Comparison of ENCODE assay signal across 34 cellular contexts in genomic region chr3:38840987-38841386, GRCh38. TPM values are rescaled to one million over a fixed set of nuclear protein-coding genes. Genes with fewer than 3 reads are reported as not detected.
DNase-seq lines count a peak whose midpoint lies in the region; ATAC-seq and TF ChIP-seq lines count a peak whose summit lies in the region.
"Had no signal": no experiment of that assay in that cellular context is flagged by ENCODE, and none has a peak within 500 bp of the region (broad histone marks: within the 10 kb centered on the region; RNA-seq: fewer than 3 reads in every experiment).

No MANE protein-coding gene starts in this region.

- H3K9me3 Mint-ChIP-seq in HFFc6: no peaks in the 10 kb centered on the region
- H3K9me3 Mint-ChIP-seq in WTC11: no peaks in the 10 kb centered on the region
- no peaks in the 10 kb centered on the region for H3K9me3 Mint-ChIP-seq in osteocyte (ENCODE audit: unreplicated experiment)
- H3K9me3 Mint-ChIP-seq: activated CD8-positive, alpha-beta T cell treated with anti-CD3 and anti-CD28 coated beads for 36 hours; activated naive CD4-positive, alpha-beta T cell treated with anti-CD3 and anti-CD28 coated beads, Interleukin-2, amount 50 U/mL, for 72 hours; dendritic cell treated with granulocyte-macrophage colony-stimulating factor and Interleukin-4, amounts not matched to agents 40 ng/mL and 50 ng/mL, for 4 days; nephron progenitor cell; stimulated activated effector memory CD8-positive, alpha-beta T cell treated with anti-CD3 and anti-CD28 coated beads, Interleukin-12 subunit alpha, Interleukin-12 subunit beta, amount 100 ng/mL, for 72 hours; type B pancreatic cell had no signal

- peaks cover 0 to 3% (median 0%) of the 10 kb centered on the region in 4 donors for H3K27me3 ChIP-seq in esophagus muscularis mucosa

- no peaks in the 10 kb centered on the region for H3K4me1 ChIP-seq in esophagus muscularis mucosa
- H3K4me1 ChIP-seq: parathyroid adenoma had no signal

- TF ChIP-seq EP300 in esophagus muscularis mucosa (IDR thresholded peaks at IDR 0.05): no peak

- no peak overlapping the region for H3K27ac ChIP-seq in esophagus muscularis mucosa (replicated peaks in 1 of 4)
- H3K27ac ChIP-seq: heart right ventricle, parathyroid adenoma had no signal

- DNase-seq in HFFc6: no peak
- DNase-seq in WTC11 (ENCODE audit: low spot score): no peak
- DNase-seq in esophagus muscularis mucosa (ENCODE audit: extremely low spot score): peak; percentile 60
- no peak for DNase-seq in osteocyte (ENCODE audit: extremely low spot score, unreplicated experiment)
- no peak for DNase-seq in T-helper 17 cell
- no peak for DNase-seq in activated CD4-positive, alpha-beta T cell treated with anti-CD3 and anti-CD28 coated beads, Interleukin-2, amount 50 U/mL, for 48 hours
- no peak for DNase-seq in NCI-H524 treated with DMSO at 0.1 percent for 48 hours (lab: John Stamatoyannopoulos, UW)
- DNase-seq: activated CD8-positive, alpha-beta T cell treated with anti-CD3 and anti-CD28 coated beads for 36 hours; anterior cingulate cortex; C1 segment of cervical spinal cord; COR-L47; DMS53; foreskin melanocyte; GDM1; heart right ventricle; Kasumi-1; mammary epithelial cell; NCI-H1436 treated with DMSO at 0.1 percent for 48 hours; NCI-H2107; NCI-H524; nephron progenitor cell; NK-92 treated with Interleukin-12 subunit alpha and Interleukin-12 subunit beta, amount 100 ng/mL, for 24 hours; PC-3; right cardiac atrium; SHP77; stimulated activated CD4-positive, alpha-beta T cell treated with anti-CD3 and anti-CD28 coated beads, Interleukin-4, amount 100 ng/mL, for 1 hour had no signal

- no peak overlapping the region for H3K4me3 ChIP-seq in esophagus muscularis mucosa
- H3K4me3 ChIP-seq: heart right ventricle had no signal

- H3K36me3 Mint-ChIP-seq in HFFc6 (ENCODE audit: low read depth) (no peaks in the 10 kb centered on the region), WTC11 (no peaks in the 10 kb centered on the region), osteocyte (ENCODE audit: unreplicated experiment) (no peaks in the 10 kb centered on the region), T-helper 17 cell (ENCODE audit: low read depth) (peaks cover 4% of the 10 kb centered on the region)
- H3K36me3 Mint-ChIP-seq: activated naive CD4-positive, alpha-beta T cell treated with anti-CD3 and anti-CD28 coated beads, Interleukin-2, amount 50 U/mL, for 72 hours; stimulated activated effector memory CD8-positive, alpha-beta T cell treated with anti-CD3 and anti-CD28 coated beads, Interleukin-12 subunit alpha, Interleukin-12 subunit beta, amount 100 ng/mL, for 72 hours; type B pancreatic cell had no signal

- H3K27ac Mint-ChIP-seq in HFFc6: no peak overlapping the region
- no peak overlapping the region for H3K27ac Mint-ChIP-seq in WTC11
- H3K27ac Mint-ChIP-seq in osteocyte (ENCODE audit: unreplicated experiment): no peak overlapping the region
- no peak overlapping the region for H3K27ac Mint-ChIP-seq in T-helper 17 cell
- H3K27ac Mint-ChIP-seq: activated CD8-positive, alpha-beta T cell treated with anti-CD3 and anti-CD28 coated beads for 36 hours; activated naive CD4-positive, alpha-beta T cell treated with anti-CD3 and anti-CD28 coated beads, Interleukin-2, amount 50 U/mL, for 72 hours; dendritic cell treated with granulocyte-macrophage colony-stimulating factor and Interleukin-4, amounts not matched to agents 40 ng/mL and 50 ng/mL, for 4 days; nephron progenitor cell; stimulated activated effector memory CD8-positive, alpha-beta T cell treated with anti-CD3 and anti-CD28 coated beads, Interleukin-12 subunit alpha, Interleukin-12 subunit beta, amount 100 ng/mL, for 72 hours; type B pancreatic cell had no signal

- no peak for TF ChIP-seq POLR2A in esophagus muscularis mucosa (IDR thresholded peaks at IDR 0.05; ENCODE audit: low read depth)

- WGBS in esophagus muscularis mucosa: 64% methylated on average over 2 of the region's 2 CpGs

- POLR2A ChIA-PET in WTC11 (lab: Charles Lee): no interaction called here

- intact Hi-C loops in esophagus muscularis mucosa (cut with DNase I): no loop called here

- peak; percentile 27; the same call in 1 of the 2 replicates for TF ChIP-seq CTCF in HFFc6 (IDR thresholded peaks at IDR 0.05)
- TF ChIP-seq CTCF in WTC11 (IDR thresholded peaks at IDR 0.05): no peak
- no peak for TF ChIP-seq CTCF in esophagus muscularis mucosa (IDR thresholded peaks at IDR 0.05)
- TF ChIP-seq CTCF in osteocyte (IDR thresholded peaks at IDR 0.05): peak; percentile 12

- peaks cover 11% of the 10 kb centered on the region for H3K27me3 Mint-ChIP-seq in HFFc6 (ENCODE audit: insufficient read depth)
- peaks cover 8% of the 10 kb centered on the region for H3K27me3 Mint-ChIP-seq in WTC11 (ENCODE audit: low read depth)
- H3K27me3 Mint-ChIP-seq in osteocyte (ENCODE audit: unreplicated experiment): peaks cover 44% of the 10 kb centered on the region
- peaks cover 38% of the 10 kb centered on the region for H3K27me3 Mint-ChIP-seq in T-helper 17 cell

- H3K4me1 Mint-ChIP-seq in HFFc6 (ENCODE audit: low read depth): peaks cover 10% of the 10 kb centered on the region
- H3K4me1 Mint-ChIP-seq in WTC11: peaks cover 14% of the 10 kb centered on the region
- H3K4me1 Mint-ChIP-seq in osteocyte (ENCODE audit: unreplicated experiment): peaks cover 3% of the 10 kb centered on the region
- no peaks in the 10 kb centered on the region for H3K4me1 Mint-ChIP-seq in T-helper 17 cell
- H3K4me1 Mint-ChIP-seq: stimulated activated effector memory CD8-positive, alpha-beta T cell treated with anti-CD3 and anti-CD28 coated beads, Interleukin-12 subunit alpha, Interleukin-12 subunit beta, amount 100 ng/mL, for 72 hours had no signal

- CTCF ChIA-PET in WTC11 (lab: Charles Lee): interaction anchor here (0.9 to 3.7 kb wide), 3 partner anchors 103 to 320 kb away, joined by 4 to 31 read pairs (median 5); no protein-coding TSS in a partner anchor

- H3K9me3 ChIP-seq in esophagus muscularis mucosa (no peaks in the 10 kb centered on the region), T-helper 17 cell (ENCODE audit: control insufficient read depth, low read length, poor library complexity, severe bottlenecking) (no peaks in the 10 kb centered on the region)
- H3K9me3 ChIP-seq: heart right ventricle had no signal

- H3K36me3 ChIP-seq in esophagus muscularis mucosa: no peaks in the 10 kb centered on the region
- H3K36me3 ChIP-seq: heart right ventricle had no signal

- H3K4me3 Mint-ChIP-seq in HFFc6 (no peak overlapping the region), WTC11 (no peak overlapping the region), osteocyte (ENCODE audit: unreplicated experiment) (no peak overlapping the region), T-helper 17 cell (no peak overlapping the region)
- H3K4me3 Mint-ChIP-seq: activated CD8-positive, alpha-beta T cell treated with anti-CD3 and anti-CD28 coated beads for 36 hours; dendritic cell treated with granulocyte-macrophage colony-stimulating factor and Interleukin-4, amounts not matched to agents 40 ng/mL and 50 ng/mL, for 4 days; nephron progenitor cell; stimulated activated effector memory CD8-positive, alpha-beta T cell treated with anti-CD3 and anti-CD28 coated beads, Interleukin-12 subunit alpha, Interleukin-12 subunit beta, amount 100 ng/mL, for 72 hours; type B pancreatic cell had no signal

- ATAC-seq in WTC11: peak; percentile 43
- no peak for ATAC-seq in T-helper 17 cell
- ATAC-seq: activated CD4-positive, CD25-positive, alpha-beta regulatory T cell treated with anti-CD3 and anti-CD28 coated beads, Interleukin-2, amount 50 U/mL, for 24 hours; activated CD8-positive, alpha-beta T cell treated with anti-CD3 and anti-CD28 coated beads for 36 hours; activated naive CD4-positive, alpha-beta T cell treated with anti-CD3 and anti-CD28 coated beads, Interleukin-2, amount 50 U/mL, for 72 hours; heart right ventricle; PC-3; right cardiac atrium; stimulated activated effector memory CD8-positive, alpha-beta T cell treated with anti-CD3 and anti-CD28 coated beads, Interleukin-12 subunit alpha, Interleukin-12 subunit beta, amount 100 ng/mL, for 72 hours had no signal

TF ChIP-seq in WTC11, 78 proteins besides CTCF, POLR2A, EP300 and RAD21 (continues in another document):
- TF ChIP-seq, protein P1, sequence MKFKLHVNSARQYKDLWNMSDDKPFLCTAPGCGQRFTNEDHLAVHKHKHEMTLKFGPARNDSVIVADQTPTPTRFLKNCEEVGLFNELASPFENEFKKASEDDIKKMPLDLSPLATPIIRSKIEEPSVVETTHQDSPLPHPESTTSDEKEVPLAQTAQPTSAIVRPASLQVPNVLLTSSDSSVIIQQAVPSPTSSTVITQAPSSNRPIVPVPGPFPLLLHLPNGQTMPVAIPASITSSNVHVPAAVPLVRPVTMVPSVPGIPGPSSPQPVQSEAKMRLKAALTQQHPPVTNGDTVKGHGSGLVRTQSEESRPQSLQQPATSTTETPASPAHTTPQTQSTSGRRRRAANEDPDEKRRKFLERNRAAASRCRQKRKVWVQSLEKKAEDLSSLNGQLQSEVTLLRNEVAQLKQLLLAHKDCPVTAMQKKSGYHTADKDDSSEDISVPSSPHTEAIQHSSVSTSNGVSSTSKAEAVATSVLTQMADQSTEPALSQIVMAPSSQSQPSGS (CRISPR knock-in tag; IDR thresholded peaks at IDR 0.05; ENCODE audit: borderline replicate concordance, low read depth): no peak
- TF ChIP-seq GABPB1 (CRISPR knock-in tag; IDR thresholded peaks at IDR 0.05) (no peak), NFATC4 (CRISPR knock-in tag; IDR thresholded peaks at IDR 0.05) (no peak), GRHL2 (CRISPR knock-in tag; IDR thresholded peaks at IDR 0.05; ENCODE audit: insufficient replicate concordance, severe bottlenecking) (no peak), ZBTB43 (CRISPR knock-in tag; IDR thresholded peaks at IDR 0.05) (no peak), NFE2L1 (CRISPR knock-in tag; IDR thresholded peaks at IDR 0.05) (no peak), NFYB (CRISPR knock-in tag; conservative IDR thresholded peaks at IDR 0.05; ENCODE audit: low read depth) (no peak)

RNA-seq across cellular contexts. Expression of gene SCN10A, which starts 25.0 kb away (rescaled TPM):
- total RNA-seq in HFFc6 (2021; fragmentation: NEBNext Ultra II Directional; extraction: Animal tissue kit (Norgen Biotek cat#: 25700)): not detected
- not detected in 3 replicates for total RNA-seq in WTC11 (2021)
- total RNA-seq in esophagus muscularis mucosa: not detected
- not detected in 2 replicates for total RNA-seq in osteocyte
- total RNA-seq in T-helper 17 cell: not detected
- total RNA-seq: activated CD8-positive, alpha-beta T cell treated with anti-CD3 and anti-CD28 coated beads for 36 hours; activated naive CD4-positive, alpha-beta T cell treated with anti-CD3 and anti-CD28 coated beads, Interleukin-2, amount 50 U/mL, for 72 hours; mammary epithelial cell; mucosa of gallbladder; PC-3; subcutaneous adipose tissue had no signal

Comparison
In these comparisons a context has a peak if more than half of its experiments do, and no peak if none do; other contexts are left out.
1. CTCF ChIP-seq: peak in HFFc6 (single experiment) and osteocyte (single experiment); none in WTC11 (single experiment) and esophagus muscularis mucosa (0 of 3).